In the genomic region with DNA sequence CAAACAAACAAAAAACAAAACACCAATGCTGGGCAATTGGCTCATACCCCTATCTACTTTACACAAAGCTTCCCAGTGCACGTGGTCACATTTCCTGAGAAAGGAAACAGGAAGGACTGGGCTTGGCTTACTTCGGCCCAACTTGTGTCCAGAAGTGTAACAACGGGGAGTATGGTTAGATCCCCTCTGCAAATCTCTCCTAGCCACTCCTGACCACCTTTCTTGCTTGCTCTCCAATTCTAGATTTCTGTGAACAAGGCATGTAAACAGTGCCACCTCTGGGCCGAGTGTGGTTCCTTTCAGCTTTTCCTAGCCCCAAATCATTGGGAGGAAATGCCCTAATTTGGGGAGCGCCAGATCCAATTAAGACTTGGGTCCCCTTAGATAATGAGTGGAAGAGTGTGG, we compare ENCODE assay signal across 8 cellular contexts. TPM values are rescaled to one million over a fixed set of nuclear protein-coding genes. Genes with fewer than 3 reads are reported as not detected.
A peak's percentile ranks its signal among the peaks of the same experiment; 100 is the strongest.
DNase-seq lines count a peak whose midpoint lies in the region; ATAC-seq and TF ChIP-seq lines count a peak whose summit lies in the region.

No MANE protein-coding gene starts in this region.

- no peaks in the 10 kb centered on the region for H3K9me3 ChIP-seq in psoas muscle

- intact Hi-C loops in psoas muscle (cut with DNase I): no loop called here

- TF ChIP-seq CTCF in RWPE1 (conservative IDR thresholded peaks at IDR 0.05; ENCODE audit: low read depth) (peak; percentile 13; the same call in 1 of the 2 replicates), fibroblast of villous mesenchyme (IDR thresholded peaks at IDR 0.05; ENCODE audit: insufficient read depth, low read depth, low read length) (peak; percentile 51), psoas muscle (IDR thresholded peaks at IDR 0.05) (peak; percentile 18)

- H3K27ac ChIP-seq in RWPE1 (no peak overlapping the region), psoas muscle (no peak overlapping the region)

- POLR2A ChIA-PET in RWPE1 (lab: Yijun Ruan, JAX; ENCODE audit: low non-redundant PET): no interaction called here

- H3K4me1 ChIP-seq in psoas muscle: peaks cover 8% of the 10 kb centered on the region

- peak; percentile 16 for DNase-seq in GDM1 (lab: John Stamatoyannopoulos, UW)
- DNase-seq in RWPE1 (ENCODE audit: low spot score): no peak
- DNase-seq in fibroblast of villous mesenchyme (ENCODE audit: low read depth): peak; percentile 28
- DNase-seq in psoas muscle: no peak
- no peak for DNase-seq in GM19238 (ENCODE audit: insufficient read length, low spot score)
- DNase-seq in ecto neural progenitor cell (ENCODE audit: low spot score): no peak

- ATAC-seq in psoas muscle: peak in 2 of 4 donors; percentile 5 to 23
- no peak for ATAC-seq in HG03571 (IDR thresholded peaks at IDR 0.05; ENCODE audit: unreplicated experiment)
- ATAC-seq in GM21619 (IDR thresholded peaks at IDR 0.05; ENCODE audit: unreplicated experiment): no peak

- peaks cover 19 to 78% of the 10 kb centered on the region in 2 donors for H3K36me3 ChIP-seq in psoas muscle (ENCODE audit: insufficient read depth in 1 of 2, low read depth in 1 of 2)

- no peaks in the 10 kb centered on the region for H3K27me3 ChIP-seq in psoas muscle (ENCODE audit: insufficient read depth in 3 of 3, low read length in 2 of 3)

- CTCF ChIA-PET in RWPE1 (lab: Yijun Ruan, JAX): interaction anchor here (0.6 to 1.6 kb wide), 4 partner anchors 17 to 77 kb away, joined by 3 to 11 read pairs (median 8); no protein-coding TSS in a partner anchor

- WGBS in psoas muscle, 3 donors: 43 to 54% (median 46%) methylated on average over 5 of the region's 5 CpGs

- H3K4me3 ChIP-seq in fibroblast of villous mesenchyme (ENCODE audit: low read depth, low read length) (no peak overlapping the region), psoas muscle (no peak overlapping the region)

RNA-seq across cellular contexts. Expression of a gene that starts 21.0 kb away (rescaled TPM):
- total RNA-seq in fibroblast of villous mesenchyme (5.2 and 5.8 TPM in 2 replicates), psoas muscle (10 to 100 TPM in 1 of 4 donors, 1 to 10 TPM in 3; 5.3 to 11.1 (median 6.6) TPM)
- 10 to 100 TPM in 2 of 3 donors, 1 to 10 TPM in 1; 3.2 to 28.4 (median 12.4) TPM for polyA plus RNA-seq in psoas muscle

RNA-seq across cellular contexts. Expression of a gene that starts 36.5 kb away (rescaled TPM):
- total RNA-seq in fibroblast of villous mesenchyme (1.7 and 2.3 TPM in 2 replicates), psoas muscle (1 to 10 TPM; 1.2 to 3.4 (median 2.7) TPM)
- 1 to 10 TPM in 2 of 3 donors, under 1 TPM in 1; 0.61 to 3.9 (median 1.6) TPM for polyA plus RNA-seq in psoas muscle

RNA-seq across cellular contexts. Expression of a gene that starts 45.6 kb away (rescaled TPM):
- total RNA-seq in fibroblast of villous mesenchyme: 23.2 and 25.5 TPM in 2 replicates
- 100 to 1,000 TPM in 1 of 4 donors, 10 to 100 TPM in 3; 64.7 to 105 (median 76.4) TPM for total RNA-seq in psoas muscle
- 100 to 1,000 TPM in 1 of 3 donors, 10 to 100 TPM in 2; 46.5 to 114 (median 76.4) TPM for polyA plus RNA-seq in psoas muscle

Comparison
In these comparisons a context has a peak if more than half of its experiments do, and no peak if none do; other contexts are left out.
1. DNase-seq: peak in GDM1 (single experiment) and fibroblast of villous mesenchyme (single experiment); none in RWPE1 (single experiment), psoas muscle (0 of 2), GM19238 (single experiment) and ecto neural progenitor cell (single experiment).
2. Peak in every context shown above with its lines, with median percentiles within 50 percentile points of each other: CTCF ChIP-seq.